ENCODE assay signal across 8 cellular contexts in genomic region chr16:4350365-4350786, GRCh38. TPM values are rescaled to one million over a fixed set of nuclear protein-coding genes. Genes with fewer than 3 reads are reported as not detected.
DNase-seq lines count a peak whose midpoint lies in the region; ATAC-seq and TF ChIP-seq lines count a peak whose summit lies in the region.

No MANE protein-coding gene starts in this region.

- peaks cover 54% of the 10 kb centered on the region for H4K20me1 ChIP-seq in BLaER1

- TF ChIP-seq CTCF in coronary artery (IDR thresholded peaks at IDR 0.05) (no peak), natural killer cell (IDR thresholded peaks at IDR 0.05) (no peak)

- no peaks in the 10 kb centered on the region for H3K27me3 Mint-ChIP-seq in natural killer cell (ENCODE audit: low read depth in 2 of 2)

- H3K9ac ChIP-seq in BLaER1 (peak overlapping the region; percentile 97), HUES64 (ENCODE audit: low read depth, low read length) (peak overlapping the region; percentile 88)

- peak overlapping the region; percentile 95 for H3K4me3 Mint-ChIP-seq in natural killer cell

- peak overlapping the region; percentile 94 for H3K4me2 ChIP-seq in BLaER1

- H3K27ac Mint-ChIP-seq in natural killer cell = peak overlapping the region; percentile 86 to 89

- H3K4me1 Mint-ChIP-seq in natural killer cell = peaks cover 10 to 26% of the 10 kb centered on the region in 2 donors

- H3K4me3 ChIP-seq in BLaER1 (peak overlapping the region; percentile 98), HUES64 (ENCODE audit: low read length) (peak overlapping the region; percentile 95), coronary artery (peak overlapping the region; percentile 97)

- H3K9me3 Mint-ChIP-seq in natural killer cell = no peaks in the 10 kb centered on the region

- intact Hi-C loops in natural killer cell (cut with micrococcal nuclease) = no loop called here

- no peak for ATAC-seq in natural killer cell
- no peak for ATAC-seq in HG03108 (IDR thresholded peaks at IDR 0.05; ENCODE audit: unreplicated experiment)
- ATAC-seq in HG03095 (IDR thresholded peaks at IDR 0.05; ENCODE audit: unreplicated experiment) = no peak

- 32% methylated on average over 23 of the region's 24 CpGs for WGBS in HUES64

- peak overlapping the region; percentile 94 for H3K27ac ChIP-seq in BLaER1
- peak overlapping the region; percentile 84; the same call in 1 of the 2 replicates for H3K27ac ChIP-seq in HUES64 (ENCODE audit: low read depth, low read length)
- peak overlapping the region; percentile 54 to 92 for H3K27ac ChIP-seq in coronary artery

- H3K36me3 ChIP-seq in BLaER1 (peaks cover 60% of the 10 kb centered on the region), HUES64 (ENCODE audit: insufficient read depth, low read length) (peaks cover 25% of the 10 kb centered on the region)

- H3K9me3 ChIP-seq in BLaER1 (no peaks in the 10 kb centered on the region), HUES64 (ENCODE audit: insufficient read depth, low read depth, low read length) (no peaks in the 10 kb centered on the region)

- no peaks in the 10 kb centered on the region for H3K36me3 Mint-ChIP-seq in natural killer cell

- H3K27me3 ChIP-seq in BLaER1 = no peaks in the 10 kb centered on the region
- H3K27me3 ChIP-seq in HUES64 (ENCODE audit: insufficient read depth, low read length) = no peaks in the 10 kb centered on the region

- DNase-seq in coronary artery (ENCODE audit: low spot score) (no peak), natural killer cell (no peak), epidermal melanocyte (ENCODE audit: insufficient read length, low spot score) (no peak), SKM-1 (lab: John Stamatoyannopoulos, UW; ENCODE audit: unreplicated experiment) (no peak)

- H3K4me1 ChIP-seq in BLaER1 (peaks cover 28% of the 10 kb centered on the region), HUES64 (ENCODE audit: insufficient read depth, low read length) (peaks cover 4% of the 10 kb centered on the region; the same call in 1 of the 2 replicates)

RNA-seq across cellular contexts. Expression of gene PAM16, which starts 0.7 kb away (rescaled TPM):
- polyA plus RNA-seq in HUES64 (2013, experiment 1 of 2) = 71.8 TPM
- 66.8 TPM for polyA plus RNA-seq in HUES64 (2013, experiment 2 of 2)
- total RNA-seq in natural killer cell = 10 to 100 TPM; 29.4 to 42.7 (median 39.0) TPM

RNA-seq across cellular contexts. Expression of gene VASN, which starts 21.3 kb away (rescaled TPM):
- polyA plus RNA-seq in HUES64 (2013, experiment 1 of 2) = 6.1 TPM
- polyA plus RNA-seq in HUES64 (2013, experiment 2 of 2) = 7.2 TPM
- under 1 TPM; 0.35 to 0.93 (median 0.78) TPM for total RNA-seq in natural killer cell

RNA-seq across cellular contexts. Expression of gene GLIS2, which starts 34.5 kb away (rescaled TPM):
- 7.1 TPM for polyA plus RNA-seq in HUES64 (2013, experiment 1 of 2)
- 7.9 TPM for polyA plus RNA-seq in HUES64 (2013, experiment 2 of 2)
- total RNA-seq in natural killer cell = under 1 TPM in 2 of 3 donors, not detected in 1; 0.05 to 0.35 TPM
